8 cellular contexts compared by ENCODE assay signal in genomic region chrX:153032397-153033118, GRCh38. TPM values are rescaled to one million over a fixed set of nuclear protein-coding genes. Genes with fewer than 3 reads are reported as not detected.
A peak's percentile ranks its signal among the peaks of the same experiment; 100 is the strongest.
DNase-seq lines count a peak whose midpoint lies in the region; ATAC-seq and TF ChIP-seq lines count a peak whose summit lies in the region.

No MANE protein-coding gene starts in this region.

- in situ Hi-C loops in SK-MEL-5 (cut with HindIII; ENCODE audit: low pct_unique_long_range_greater_than_20kb, low sequenced_read_pairs) (no loop called here), transverse colon (cut with MboI; ENCODE audit: low pct_ligation_motif_present in 1 of 4, low pct_unique_long_range_greater_than_20kb in 1 of 4, low sequenced_read_pairs in 3 of 4) (no loop called here)

- TF ChIP-seq EP300 in transverse colon (IDR thresholded peaks at IDR 0.05; ENCODE audit: low read depth) = no peak

- peak overlapping the region in 1 of 2 donors; percentile 36 for H3K4me3 ChIP-seq in CD4-positive, alpha-beta memory T cell (ENCODE audit: low read length in 2 of 2)
- H3K4me3 ChIP-seq in HUES48 (ENCODE audit: low read depth, low read length) (peak overlapping the region; percentile 38; the same call in 1 of the 2 replicates), transverse colon (peak overlapping the region in 3 of 4 donors; percentile 11 to 39 (median 21))

- TF ChIP-seq CTCF in transverse colon (IDR thresholded peaks at IDR 0.05) = peak; percentile 70 to 89 (median 79)

- peaks cover 0 to 24% (median 8%) of the 10 kb centered on the region in 4 donors for H3K4me1 Mint-ChIP-seq in CD4-positive, alpha-beta memory T cell
- peaks cover 8% of the 10 kb centered on the region for H3K4me1 Mint-ChIP-seq in activated naive CD4-positive, alpha-beta T cell treated with anti-CD3 and anti-CD28 coated beads for 36 hours (ENCODE audit: low read depth)

- peaks cover 0 to 6% (median under 1%) of the 10 kb centered on the region in 8 donors for H3K9me3 Mint-ChIP-seq in CD4-positive, alpha-beta memory T cell
- no peaks in the 10 kb centered on the region for H3K9me3 Mint-ChIP-seq in activated naive CD4-positive, alpha-beta T cell treated with anti-CD3 and anti-CD28 coated beads for 36 hours

- peaks cover 3 to 8% of the 10 kb centered on the region in 2 donors for H3K36me3 Mint-ChIP-seq in CD4-positive, alpha-beta memory T cell
- H3K36me3 Mint-ChIP-seq in activated naive CD4-positive, alpha-beta T cell treated with anti-CD3 and anti-CD28 coated beads for 36 hours (ENCODE audit: low read depth) = peaks cover 2% of the 10 kb centered on the region

- peak overlapping the region; percentile 83 to 91 (median 86) for H3K4me3 Mint-ChIP-seq in CD4-positive, alpha-beta memory T cell
- H3K4me3 Mint-ChIP-seq in activated naive CD4-positive, alpha-beta T cell treated with anti-CD3 and anti-CD28 coated beads for 36 hours = peak overlapping the region; percentile 81

- ATAC-seq in GM19438 (IDR thresholded peaks at IDR 0.05; ENCODE audit: low read depth, unreplicated experiment) (peak; percentile 89), Right ventricle myocardium superior (ENCODE audit: poor library complexity) (peak; percentile 96)

- POLR2A ChIA-PET in CD4-positive, alpha-beta memory T cell (lab: Charles Lee; ENCODE audit: partially characterized antibody) = interaction anchor here (0.6 to 1.9 kb wide), 10 partner anchors 43 to 1994 kb away, joined by 3 to 12 read pairs (median 4); partner anchors contain the start of genes FUNDC2 and ZNF275

- no peaks in the 10 kb centered on the region for H3K9me3 ChIP-seq in CD4-positive, alpha-beta memory T cell (ENCODE audit: control insufficient read depth in 1 of 2, low read length in 2 of 2)
- H3K9me3 ChIP-seq in HUES48 (ENCODE audit: control insufficient read depth, insufficient read depth, low read length) = peaks cover 47% of the 10 kb centered on the region
- H3K9me3 ChIP-seq in transverse colon = no peaks in the 10 kb centered on the region

- intact Hi-C loops in CD4-positive, alpha-beta memory T cell (cut with micrococcal nuclease) = loop anchor here (1.0 to 5.0 kb wide), 4 partner anchors 74 to 636 kb away; no protein-coding TSS in a partner anchor
- intact Hi-C loops in activated naive CD4-positive, alpha-beta T cell treated with anti-CD3 and anti-CD28 coated beads for 36 hours (cut with micrococcal nuclease) = loop anchor here (1.0 to 10.0 kb wide), 7 partner anchors 74 to 632 kb away; partner anchors contain the start of gene CCNQ
- intact Hi-C loops in Right ventricle myocardium superior (cut with DNase I) (loop anchor here (5.0 kb wide), 1 partner anchor 475 kb away; no protein-coding TSS in a partner anchor), transverse colon (cut with DNase I; ENCODE audit: low total_unique reads) (loop anchor here (10.0 kb wide), 1 partner anchor 472 kb away; no protein-coding TSS in a partner anchor)

- H3K9ac ChIP-seq in HUES48 (ENCODE audit: low read depth, low read length) = no peak overlapping the region

- CTCF ChIA-PET in CD4-positive, alpha-beta memory T cell (lab: Charles Lee; ENCODE audit: partially characterized antibody) = interaction anchor here (0.6 to 2.4 kb wide), 17 partner anchors 13 to 896 kb away, joined by 3 to 37 read pairs (median 5); partner anchors contain the start of gene HAUS7
- CTCF ChIA-PET in activated naive CD4-positive, alpha-beta T cell treated with anti-CD3 and anti-CD28 coated beads for 36 hours (lab: Charles Lee) = interaction anchor here (0.6 to 1.9 kb wide), 9 partner anchors 10 to 1427 kb away, joined by 3 to 7 read pairs (median 3); no protein-coding TSS in a partner anchor

- H3K36me3 ChIP-seq in CD4-positive, alpha-beta memory T cell (ENCODE audit: insufficient read depth, low read length) = no peaks in the 10 kb centered on the region
- no peaks in the 10 kb centered on the region for H3K36me3 ChIP-seq in HUES48 (ENCODE audit: control insufficient read depth, insufficient read depth, low read length)
- no peaks in the 10 kb centered on the region for H3K36me3 ChIP-seq in transverse colon

- H3K27me3 Mint-ChIP-seq in CD4-positive, alpha-beta memory T cell = no peaks in the 10 kb centered on the region
- no peaks in the 10 kb centered on the region for H3K27me3 Mint-ChIP-seq in activated naive CD4-positive, alpha-beta T cell treated with anti-CD3 and anti-CD28 coated beads for 36 hours (ENCODE audit: low read depth)

- H3K27ac Mint-ChIP-seq in CD4-positive, alpha-beta memory T cell = peak overlapping the region; percentile 79 to 94 (median 90)
- peak overlapping the region; percentile 87 for H3K27ac Mint-ChIP-seq in activated naive CD4-positive, alpha-beta T cell treated with anti-CD3 and anti-CD28 coated beads for 36 hours

- peaks cover 9% of the 10 kb centered on the region for H3K4me1 ChIP-seq in CD4-positive, alpha-beta memory T cell (ENCODE audit: insufficient read depth, low read length)
- H3K4me1 ChIP-seq in HUES48 (ENCODE audit: control insufficient read depth, insufficient read depth, low read length) (no peaks in the 10 kb centered on the region), transverse colon (peaks cover 0 to 4% (median 0%) of the 10 kb centered on the region in 4 donors)

- WGBS in transverse colon (ENCODE audit: low coverage in 1 of 2), 2 donors = 56% methylated on average over 48 of the region's 64 CpGs; no CpG with 5 or more reads in 1 of the 2 donors

- DNase-seq in CD4-positive, alpha-beta memory T cell = peak; percentile 38 to 62 (median 57)
- peak; percentile 56 for DNase-seq in SK-MEL-5 (ENCODE audit: low read depth, low spot score)
- DNase-seq in activated naive CD4-positive, alpha-beta T cell treated with anti-CD3 and anti-CD28 coated beads for 36 hours = peak; percentile 73
- DNase-seq in Right ventricle myocardium superior = peak; percentile 85
- peak; percentile 19 for DNase-seq in pons (ENCODE audit: low spot score)
- peak; percentile 73 for DNase-seq in transverse colon

- no peaks in the 10 kb centered on the region for H3K27me3 ChIP-seq in CD4-positive, alpha-beta memory T cell (ENCODE audit: insufficient read depth, low read length)
- no peaks in the 10 kb centered on the region for H3K27me3 ChIP-seq in HUES48 (ENCODE audit: control insufficient read depth, insufficient read depth, low read length)
- H3K27me3 ChIP-seq in transverse colon = no peaks in the 10 kb centered on the region

- H3K27ac ChIP-seq in CD4-positive, alpha-beta memory T cell (ENCODE audit: low read depth, low read length) = peak overlapping the region; percentile 52
- no peak overlapping the region for H3K27ac ChIP-seq in HUES48 (ENCODE audit: low read depth, low read length)
- H3K27ac ChIP-seq in transverse colon = peak overlapping the region in 3 of 4 donors; percentile 24 to 45 (median 36)

- TF ChIP-seq POLR2A in transverse colon (IDR thresholded peaks at IDR 0.05) = no peak

RNA-seq across cellular contexts. Expression of gene PNMA3, which starts 23.7 kb away (rescaled TPM):
- 10 to 100 TPM; 11.4 to 14.3 TPM for total RNA-seq in CD4-positive, alpha-beta memory T cell
- polyA plus RNA-seq in CD4-positive, alpha-beta memory T cell = under 1 TPM; 0.21 to 0.42 TPM
- 0.98 and 1.3 TPM in 2 replicates for total RNA-seq in SK-MEL-5 (2014; rRNA removed; shearing (Covaris generic))
- polyA plus RNA-seq in SK-MEL-5 (2015; cell fraction: cytosol; rRNA removed) = 0.76 and 0.81 TPM in 2 replicates
- 3.4 and 4.2 TPM in 2 replicates for polyA plus RNA-seq in SK-MEL-5 (2015; cell fraction: nucleus; rRNA removed)
- total RNA-seq in activated naive CD4-positive, alpha-beta T cell treated with anti-CD3 and anti-CD28 coated beads for 36 hours = under 1 TPM; 0.69 to 0.98 TPM
- total RNA-seq in Right ventricle myocardium superior = 2.5 TPM
- total RNA-seq in transverse colon = under 1 TPM in 2 of 4 donors, not detected in 2; 0.32 to 0.82 TPM

RNA-seq across cellular contexts. Expression of gene PNMA5, which starts 38.6 kb away (rescaled TPM):
- under 1 TPM; 0.28 to 0.29 TPM for total RNA-seq in CD4-positive, alpha-beta memory T cell
- under 1 TPM; 0.05 to 0.18 TPM for polyA plus RNA-seq in CD4-positive, alpha-beta memory T cell
- not detected in 2 replicates for total RNA-seq in SK-MEL-5 (2014; rRNA removed; shearing (Covaris generic))
- not detected in 2 replicates for polyA plus RNA-seq in SK-MEL-5 (2015; cell fraction: cytosol; rRNA removed)
- not detected in 2 replicates for polyA plus RNA-seq in SK-MEL-5 (2015; cell fraction: nucleus; rRNA removed)
- total RNA-seq in activated naive CD4-positive, alpha-beta T cell treated with anti-CD3 and anti-CD28 coated beads for 36 hours = not detected
- total RNA-seq in Right ventricle myocardium superior = not detected
- total RNA-seq in transverse colon = not detected

RNA-seq across cellular contexts. Expression of gene PNMA6A, which starts 39.7 kb away (rescaled TPM):
- under 1 TPM in 1 of 2 experiments, not detected in 1; 0.23 TPM for total RNA-seq in CD4-positive, alpha-beta memory T cell
- polyA plus RNA-seq in CD4-positive, alpha-beta memory T cell = under 1 TPM in 1 of 2 donors, not detected in 1; 0.08 TPM
- 7.5 and 9.4 TPM in 2 replicates for total RNA-seq in SK-MEL-5 (2014; rRNA removed; shearing (Covaris generic))
- polyA plus RNA-seq in SK-MEL-5 (2015; cell fraction: cytosol; rRNA removed) = 5.4 and 6.0 TPM in 2 replicates
- polyA plus RNA-seq in SK-MEL-5 (2015; cell fraction: nucleus; rRNA removed) = 3.2 and 6.8 TPM in 2 replicates
- 1 to 10 TPM in 1 of 2 experiments, under 1 TPM in 1; 0.95 to 1.1 TPM for total RNA-seq in activated naive CD4-positive, alpha-beta T cell treated with anti-CD3 and anti-CD28 coated beads for 36 hours
- total RNA-seq in Right ventricle myocardium superior (3.0 TPM), transverse colon (under 1 TPM in 1 of 4 donors, not detected in 3; 0.68 TPM)

Comparison
In these comparisons a context has a peak if more than half of its experiments do, and no peak if none do; other contexts are left out.
1. DNase-seq: peak in every context shown above with its lines; median percentile 85 in Right ventricle myocardium superior; 73 in activated naive CD4-positive, alpha-beta T cell treated with anti-CD3 and anti-CD28 coated beads for 36 hours; 73 in transverse colon; 57 in CD4-positive, alpha-beta memory T cell; 56 in SK-MEL-5; 19 in pons.